Comparison of ENCODE assay signal across 15 cellular contexts in genomic region chr11:64093233-64094039, GRCh38. TPM values are rescaled to one million over a fixed set of nuclear protein-coding genes. Genes with fewer than 3 reads are reported as not detected.
A peak's percentile ranks its signal among the peaks of the same experiment; 100 is the strongest.
DNase-seq lines count a peak whose midpoint lies in the region; ATAC-seq and TF ChIP-seq lines count a peak whose summit lies in the region.
"Had no signal": no experiment of that assay in that cellular context is flagged by ENCODE, and none has a peak within 500 bp of the region (broad histone marks: within the 10 kb centered on the region; RNA-seq: fewer than 3 reads in every experiment).

No MANE protein-coding gene starts in this region.

- peak overlapping the region; percentile 50 for H2AK9ac ChIP-seq in IMR-90 (replicated peaks; ENCODE audit: low read depth, low read length, poor library complexity)

- DNase-seq in IMR-90 (no peak), PC-9 (peak in 1 of 2 experiments; percentile 57), OCI-LY7 (ENCODE audit: low spot score) (no peak), immature natural killer cell (no peak)
- DNase-seq: activated CD8-positive, alpha-beta memory T cell treated with anti-CD3 and anti-CD28 coated beads, Interleukin-2, amount 50 U/mL, for 48 hours; NCI-H2227 treated with DMSO at 0.1 percent for 48 hours; small intestine; stomach had no signal

- no peak overlapping the region for H3K27ac ChIP-seq in IMR-90 (ENCODE audit: insufficient read depth, low read length)
- H3K27ac ChIP-seq in PC-9: peak overlapping the region; percentile 27
- peak overlapping the region; percentile 79 for H3K27ac ChIP-seq in skeletal muscle tissue (ENCODE audit: low read depth, low read length)
- H3K27ac ChIP-seq in OCI-LY7 (ENCODE audit: low read depth, low read length, poor library complexity, severe bottlenecking): no peak overlapping the region
- H3K27ac ChIP-seq: foreskin keratinocyte, stomach had no signal

- H3K27me3 ChIP-seq in IMR-90 (ENCODE audit: control insufficient read depth, insufficient read depth, low read length) (peaks cover 3% of the 10 kb centered on the region; the same call in 1 of the 2 replicates), PC-9 (ENCODE audit: insufficient read depth, low read depth) (no peaks in the 10 kb centered on the region), skeletal muscle tissue (ENCODE audit: control insufficient read depth in 3 of 3, insufficient read depth in 3 of 3, low read length in 3 of 3) (no peaks in the 10 kb centered on the region)
- H3K27me3 ChIP-seq: stomach had no signal

- CTCF ChIA-PET in IMR-90 (lab: Yijun Ruan, JAX) (interaction anchor here (1.6 kb wide), 1 partner anchor 28 kb away, joined by 3 read pairs; no protein-coding TSS in a partner anchor), PC-9 (lab: Charles Lee) (interaction anchor here (0.7 kb wide), 1 partner anchor 62 kb away, joined by 3 read pairs; no protein-coding TSS in a partner anchor), OCI-LY7 (lab: Charles Lee; ENCODE audit: unreplicated experiment) (no interaction called here)

- no peak overlapping the region for H3K18ac ChIP-seq in IMR-90 (ENCODE audit: low read depth, low read length)

- H2AK5ac ChIP-seq in IMR-90 (ENCODE audit: low read depth, low read length): peak overlapping the region; percentile 84

- H3K9ac ChIP-seq in IMR-90 (ENCODE audit: low read depth, low read length) (no peak overlapping the region), skeletal muscle tissue (ENCODE audit: low read depth in 1 of 3, low read length in 3 of 3) (peak overlapping the region in 1 of 3 donors; percentile 16)

- dilution Hi-C loops in IMR-90 (cut with HindIII; ENCODE audit: low sequenced_read_pairs, unreplicated experiment): no loop called here

- H2BK5ac ChIP-seq in IMR-90 (ENCODE audit: low read depth, low read length, poor library complexity, severe bottlenecking): no peak overlapping the region

- peaks cover 9% of the 10 kb centered on the region; the same call in 1 of the 2 replicates for H4K20me1 ChIP-seq in IMR-90 (ENCODE audit: insufficient read depth, low read length)
- peaks cover 22% of the 10 kb centered on the region for H4K20me1 ChIP-seq in PC-9 (ENCODE audit: insufficient read depth)
- H4K20me1 ChIP-seq in OCI-LY7 (ENCODE audit: insufficient read depth, low read length): no peaks in the 10 kb centered on the region

- peaks cover 55% of the 10 kb centered on the region for H3K4me1 Mint-ChIP-seq in dendritic cell treated with granulocyte-macrophage colony-stimulating factor and Interleukin-4, amounts not matched to agents 40 ng/mL and 50 ng/mL, for 4 days (ENCODE audit: low read depth)
- H3K4me1 Mint-ChIP-seq in immature natural killer cell: no peaks in the 10 kb centered on the region
- H3K4me1 Mint-ChIP-seq: activated naive CD4-positive, alpha-beta T cell treated with anti-CD3 and anti-CD28 coated beads, Interleukin-2, amount 50 U/mL, for 24 hours had no signal

- no peak overlapping the region for H3K4me2 ChIP-seq in IMR-90 (ENCODE audit: low read depth, low read length)
- H3K4me2 ChIP-seq in PC-9: peak overlapping the region; percentile 48
- no peak overlapping the region for H3K4me2 ChIP-seq in OCI-LY7 (ENCODE audit: low read length)

- no peaks in the 10 kb centered on the region for H3K36me3 Mint-ChIP-seq in dendritic cell treated with granulocyte-macrophage colony-stimulating factor and Interleukin-4, amounts not matched to agents 40 ng/mL and 50 ng/mL, for 4 days (ENCODE audit: low read depth)
- H3K36me3 Mint-ChIP-seq in immature natural killer cell: no peaks in the 10 kb centered on the region
- H3K36me3 Mint-ChIP-seq: activated naive CD4-positive, alpha-beta T cell treated with anti-CD3 and anti-CD28 coated beads, Interleukin-2, amount 50 U/mL, for 24 hours had no signal

- H3K36me3 ChIP-seq in IMR-90 (ENCODE audit: control insufficient read depth, insufficient read depth, low read length) (no peaks in the 10 kb centered on the region), PC-9 (ENCODE audit: low read depth) (no peaks in the 10 kb centered on the region), skeletal muscle tissue (ENCODE audit: control insufficient read depth in 3 of 3, insufficient read depth in 3 of 3, low read length in 3 of 3) (no peaks in the 10 kb centered on the region), OCI-LY7 (ENCODE audit: insufficient read depth, low read length) (no peaks in the 10 kb centered on the region)
- H3K36me3 ChIP-seq: stomach had no signal

- peak overlapping the region; percentile 74; the same call in 1 of the 3 replicates for H2BK15ac ChIP-seq in IMR-90 (ENCODE audit: low read depth, low read length)

- H3K27ac Mint-ChIP-seq in dendritic cell treated with granulocyte-macrophage colony-stimulating factor and Interleukin-4, amounts not matched to agents 40 ng/mL and 50 ng/mL, for 4 days: peak overlapping the region; percentile 45
- H3K27ac Mint-ChIP-seq in immature natural killer cell: no peak overlapping the region
- H3K27ac Mint-ChIP-seq: activated naive CD4-positive, alpha-beta T cell treated with anti-CD3 and anti-CD28 coated beads, Interleukin-2, amount 50 U/mL, for 24 hours had no signal

- H3K79me2 ChIP-seq in PC-9 (ENCODE audit: low read depth): no peaks in the 10 kb centered on the region
- no peaks in the 10 kb centered on the region for H3K79me2 ChIP-seq in OCI-LY7 (ENCODE audit: insufficient read depth, low read depth, low read length)

- BruUV-seq in IMR-90 (replicated peaks; lab: Mats Ljungman, UMichigan) (no TSS peak), PC-9 (replicated peaks; lab: Mats Ljungman, UMichigan) (no TSS peak), OCI-LY7 (replicated peaks; lab: Mats Ljungman, UMichigan) (no TSS peak)

- H2AFZ ChIP-seq in IMR-90 (replicated peaks; ENCODE audit: low read length, poor library complexity): no peak overlapping the region
- H2AFZ ChIP-seq in PC-9: no peak overlapping the region
- no peak overlapping the region for H2AFZ ChIP-seq in OCI-LY7 (ENCODE audit: low read length)

- peak overlapping the region; percentile 67 for H3K4ac ChIP-seq in IMR-90 (ENCODE audit: low read depth, low read length)

- H4K5ac ChIP-seq in IMR-90 (ENCODE audit: low read depth, low read length): no peak overlapping the region

- no peaks in the 10 kb centered on the region for H3K9me3 Mint-ChIP-seq in dendritic cell treated with granulocyte-macrophage colony-stimulating factor and Interleukin-4, amounts not matched to agents 40 ng/mL and 50 ng/mL, for 4 days
- H3K9me3 Mint-ChIP-seq in immature natural killer cell: no peaks in the 10 kb centered on the region
- H3K9me3 Mint-ChIP-seq: activated naive CD4-positive, alpha-beta T cell treated with anti-CD3 and anti-CD28 coated beads, Interleukin-2, amount 50 U/mL, for 24 hours had no signal

- 100% methylated on average over 3 of the region's 13 CpGs; no CpG with 5 or more reads in 1 of the 2 experiments for WGBS in IMR-90 (ENCODE audit: extremely low coverage in 2 of 2, insufficient read length in 1 of 2), 2 experiments

- peaks cover 3 to 17% of the 10 kb centered on the region in 2 experiments; a peak in 2 of 4 replicates for H3K79me1 ChIP-seq in IMR-90 (ENCODE audit: low read depth in 1 of 2, low read length in 2 of 2)

- no peak overlapping the region for H3K56ac ChIP-seq in IMR-90 (ENCODE audit: extremely low read depth, insufficient read depth, low read length)

- TF ChIP-seq CTCF in IMR-90 (conservative IDR thresholded peaks at IDR 0.05; ENCODE audit: low read depth, low read length) (no peak), PC-9 (conservative IDR thresholded peaks at IDR 0.05) (no peak), OCI-LY7 (conservative IDR thresholded peaks at IDR 0.05; ENCODE audit: low read length) (no peak)

- H3K9me2 ChIP-seq in PC-9 (ENCODE audit: insufficient read depth) (no peaks in the 10 kb centered on the region), OCI-LY7 (ENCODE audit: insufficient read depth, low read length) (no peaks in the 10 kb centered on the region)

- no peak overlapping the region for H3K4me3 ChIP-seq in IMR-90 (ENCODE audit: insufficient read depth, low read depth, low read length)
- no peak overlapping the region for H3K4me3 ChIP-seq in PC-9
- no peak overlapping the region for H3K4me3 ChIP-seq in skeletal muscle tissue (ENCODE audit: low read length in 3 of 3)
- no peak overlapping the region for H3K4me3 ChIP-seq in OCI-LY7 (ENCODE audit: low read depth, low read length, poor library complexity, severe bottlenecking)
- H3K4me3 ChIP-seq: GM12878, stomach had no signal

- peak overlapping the region; percentile 68 for H2BK20ac ChIP-seq in IMR-90 (ENCODE audit: low read depth, low read length)

- H3K4me1 ChIP-seq in IMR-90 (ENCODE audit: control insufficient read depth, insufficient read depth, low read length): peaks cover 35% of the 10 kb centered on the region
- H3K4me1 ChIP-seq in PC-9 (replicated peaks; ENCODE audit: insufficient read depth): peaks cover 50% of the 10 kb centered on the region
- peaks cover 30 to 98% (median 66%) of the 10 kb centered on the region in 3 donors for H3K4me1 ChIP-seq in skeletal muscle tissue (ENCODE audit: control insufficient read depth in 3 of 3, insufficient read depth in 3 of 3, low read length in 3 of 3)
- no peaks in the 10 kb centered on the region for H3K4me1 ChIP-seq in OCI-LY7 (ENCODE audit: insufficient read depth, low read length, poor library complexity, severe bottlenecking)
- H3K4me1 ChIP-seq: foreskin keratinocyte had no signal

- H3K27me3 Mint-ChIP-seq in dendritic cell treated with granulocyte-macrophage colony-stimulating factor and Interleukin-4, amounts not matched to agents 40 ng/mL and 50 ng/mL, for 4 days: peaks cover 20% of the 10 kb centered on the region
- peaks cover 1 to 2% (median 2%) of the 10 kb centered on the region in 3 donors for H3K27me3 Mint-ChIP-seq in immature natural killer cell (ENCODE audit: low read depth in 3 of 3)
- H3K27me3 Mint-ChIP-seq: activated naive CD4-positive, alpha-beta T cell treated with anti-CD3 and anti-CD28 coated beads, Interleukin-2, amount 50 U/mL, for 24 hours had no signal

- H4K91ac ChIP-seq in IMR-90 (ENCODE audit: insufficient read depth, low read depth, low read length): peak overlapping the region; percentile 72

- ATAC-seq in IMR-90 (ENCODE audit: low read depth) (no peak), HG03460 (IDR thresholded peaks at IDR 0.05; ENCODE audit: unreplicated experiment) (no peak)
- ATAC-seq: GM12878 had no signal

- POLR2A ChIA-PET in IMR-90 (lab: Charles Lee; ENCODE audit: unreplicated experiment) (no interaction called here), PC-9 (lab: Charles Lee; ENCODE audit: unreplicated experiment) (interaction anchor here (0.6 kb wide), 1 partner anchor 57 kb away, joined by 4 read pairs; no protein-coding TSS in a partner anchor), OCI-LY7 (lab: Charles Lee) (no interaction called here)

- H3K9me3 ChIP-seq in IMR-90 (ENCODE audit: control insufficient read depth, insufficient read depth, low read length): no peaks in the 10 kb centered on the region
- H3K9me3 ChIP-seq in PC-9 (ENCODE audit: insufficient read depth, low read depth): no peaks in the 10 kb centered on the region
- H3K9me3 ChIP-seq in skeletal muscle tissue (ENCODE audit: control insufficient read depth in 3 of 3, low read length in 3 of 3): no peaks in the 10 kb centered on the region
- H3K9me3 ChIP-seq in OCI-LY7 (ENCODE audit: low read length): no peaks in the 10 kb centered on the region
- H3K9me3 ChIP-seq: stomach had no signal

- H2BK120ac ChIP-seq in IMR-90 (ENCODE audit: low read depth, low read length): peak overlapping the region; percentile 78

- no peak for TF ChIP-seq RAD21 in IMR-90 (IDR thresholded peaks at IDR 0.05; ENCODE audit: low read length)

- peak overlapping the region; percentile 51; the same call in 1 of the 2 replicates for H3K23ac ChIP-seq in IMR-90 (ENCODE audit: low read depth, low read length)

- H4K8ac ChIP-seq in IMR-90 (ENCODE audit: low read depth in 2 of 2, low read length in 2 of 2): peak overlapping the region in 1 of 2 experiments; percentile 35; a peak in 1 of 4 replicates

- peak overlapping the region; percentile 70; the same call in 1 of the 2 replicates for H3K14ac ChIP-seq in IMR-90 (replicated peaks; ENCODE audit: low read depth, low read length)

- no peak for TF ChIP-seq POLR2A in IMR-90 (IDR thresholded peaks at IDR 0.05; ENCODE audit: low read depth, low read length)

- no peak overlapping the region for H3K4me3 Mint-ChIP-seq in dendritic cell treated with granulocyte-macrophage colony-stimulating factor and Interleukin-4, amounts not matched to agents 40 ng/mL and 50 ng/mL, for 4 days
- no peak overlapping the region for H3K4me3 Mint-ChIP-seq in immature natural killer cell
- H3K4me3 Mint-ChIP-seq: activated naive CD4-positive, alpha-beta T cell treated with anti-CD3 and anti-CD28 coated beads, Interleukin-2, amount 50 U/mL, for 24 hours had no signal

- H3F3A ChIP-seq in PC-9 (ENCODE audit: insufficient read depth, low read depth): peaks cover 30% of the 10 kb centered on the region

- in situ Hi-C loops in IMR-90 (cut with MboI; ENCODE audit: low sequenced_read_pairs): no loop called here

- H3K9me1 ChIP-seq in IMR-90 (ENCODE audit: insufficient read depth, low read length): peaks cover 14% of the 10 kb centered on the region

- intact Hi-C loops in IMR-90 (cut with micrococcal nuclease): no loop called here
- intact Hi-C loops in PC-9 (cut with micrococcal nuclease; ENCODE audit: unreplicated experiment): no loop called here
- intact Hi-C loops in dendritic cell treated with granulocyte-macrophage colony-stimulating factor and Interleukin-4, amounts not matched to agents 40 ng/mL and 50 ng/mL, for 4 days (cut with micrococcal nuclease): no loop called here
- intact Hi-C loops in OCI-LY7 (cut with micrococcal nuclease; ENCODE audit: unreplicated experiment): no loop called here

RNA-seq across cellular contexts. Expression of gene FLRT1, which starts 57.7 kb away (rescaled TPM):
- total RNA-seq in IMR-90 (2012; rRNA removed) (under 0.01 TPM in 2 replicates), PC-9 (2021) (0.25 and 0.44 TPM in 2 replicates), skeletal muscle tissue (0.52 TPM), OCI-LY7 (2022) (0.11 TPM in 1 of 2 replicates, not detected in the other)
- polyA plus RNA-seq in IMR-90 (2012; rRNA removed) (0.07 TPM in 1 of 2 replicates, not detected in the other), immature natural killer cell (not detected)
- 0.08 TPM in 1 of 2 replicates, not detected in the other for polyA plus RNA-seq in IMR-90 (2012; cell fraction: cytosol; rRNA removed)
- polyA plus RNA-seq in IMR-90 (2012; cell fraction: nucleus; rRNA removed; ENCODE audit: low replicate concordance): 0.02 and 0.05 TPM in 2 replicates
- total RNA-seq in OCI-LY7 (2014; rRNA removed; shearing (Covaris generic)): not detected in 2 replicates
- total RNA-seq: Daoy, foreskin keratinocyte, GM12878 had no signal
- polyA plus RNA-seq: foreskin keratinocyte had no signal

Comparison
In these comparisons a context has a peak if more than half of its experiments do, and no peak if none do; other contexts are left out.
1. H3K27ac ChIP-seq: peak in PC-9 (single experiment) and skeletal muscle tissue (single experiment); none in IMR-90 (single experiment) and OCI-LY7 (single experiment).